8 cellular contexts compared by ENCODE assay signal in the genomic region with DNA sequence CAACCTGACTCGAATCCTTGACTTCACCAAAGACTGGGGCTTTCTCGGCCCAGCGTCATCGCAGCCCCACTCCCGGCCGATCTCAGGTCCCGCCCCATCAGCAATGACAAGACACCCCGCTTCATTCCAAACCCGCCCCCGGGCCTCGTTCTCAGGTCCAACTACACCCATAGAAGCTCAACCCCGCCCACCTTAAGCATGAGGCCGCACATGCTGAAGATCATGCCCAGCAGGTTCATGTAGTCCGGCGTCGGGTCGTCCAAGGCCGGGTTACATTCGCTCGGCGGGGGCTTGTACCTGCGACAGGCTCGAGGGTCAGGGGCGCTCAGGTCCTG. TPM values are rescaled to one million over a fixed set of nuclear protein-coding genes. Genes with fewer than 3 reads are reported as not detected.
DNase-seq lines count a peak whose midpoint lies in the region; ATAC-seq and TF ChIP-seq lines count a peak whose summit lies in the region.

No MANE protein-coding gene starts in this region.

- peak; percentile 86 for DNase-seq in ELR (ENCODE audit: low read depth)
- DNase-seq in MG63: peak; percentile 78
- DNase-seq in activated T-cell treated with anti-CD3 and anti-CD28 coated beads for 24 hours (ENCODE audit: low read depth): peak; percentile 39
- DNase-seq in epithelial cell of esophagus (ENCODE audit: low read depth): peak; percentile 79
- peak; percentile 46 for DNase-seq in stimulated activated naive B cell treated with anti-CD40 and anti-IgM and Interleukin-4, amounts not matched to agents 10 μg/mL and 1 μg/mL and 100 μg/mL, for 72 hours

- ATAC-seq in stimulated activated naive B cell treated with anti-CD40 and anti-IgM and Interleukin-4, amounts not matched to agents 10 μg/mL and 1 μg/mL and 100 μg/mL, for 72 hours (replicated peaks): peak; percentile 6 to 7
- no peak for ATAC-seq in GM18517 (IDR thresholded peaks at IDR 0.05; ENCODE audit: unreplicated experiment)
- no peak for ATAC-seq in GM18870 (IDR thresholded peaks at IDR 0.05; ENCODE audit: unreplicated experiment)

- H3K9me3 Mint-ChIP-seq in stimulated activated naive B cell treated with anti-CD40 and anti-IgM and Interleukin-4, amounts not matched to agents 10 μg/mL and 1 μg/mL and 100 μg/mL, for 72 hours: no peaks in the 10 kb centered on the region

- no peaks in the 10 kb centered on the region for H3K27me3 ChIP-seq in MG63
- H3K27me3 ChIP-seq in muscle layer of colon (ENCODE audit: control insufficient read depth in 1 of 2, insufficient read depth in 2 of 2, low read length in 2 of 2): no peaks in the 10 kb centered on the region

- H3K27ac Mint-ChIP-seq in stimulated activated naive B cell treated with anti-CD40 and anti-IgM and Interleukin-4, amounts not matched to agents 10 μg/mL and 1 μg/mL and 100 μg/mL, for 72 hours: peak overlapping the region; percentile 100

- H3K9me3 ChIP-seq in MG63: no peaks in the 10 kb centered on the region
- no peaks in the 10 kb centered on the region for H3K9me3 ChIP-seq in muscle layer of colon (ENCODE audit: low read length)

- peaks cover 48 to 76% of the 10 kb centered on the region in 2 donors for H3K4me1 Mint-ChIP-seq in stimulated activated naive B cell treated with anti-CD40 and anti-IgM and Interleukin-4, amounts not matched to agents 10 μg/mL and 1 μg/mL and 100 μg/mL, for 72 hours

- H3K27me3 Mint-ChIP-seq in stimulated activated naive B cell treated with anti-CD40 and anti-IgM and Interleukin-4, amounts not matched to agents 10 μg/mL and 1 μg/mL and 100 μg/mL, for 72 hours: no peaks in the 10 kb centered on the region

- H3K4me1 ChIP-seq in muscle layer of colon (ENCODE audit: insufficient read depth, low read length): peaks cover 40% of the 10 kb centered on the region

- peaks cover 58% of the 10 kb centered on the region for H3K36me3 ChIP-seq in MG63
- H3K36me3 ChIP-seq in muscle layer of colon (ENCODE audit: insufficient read depth, low read length): peaks cover 19% of the 10 kb centered on the region

- H3K9ac ChIP-seq in muscle layer of colon (ENCODE audit: low read length): peak overlapping the region; percentile 88

- H3K4me3 ChIP-seq in MG63 (peak overlapping the region; percentile 93), epithelial cell of esophagus (ENCODE audit: low read length) (peak overlapping the region; percentile 94), muscle layer of colon (ENCODE audit: low read depth in 1 of 2, low read length in 2 of 2) (peak overlapping the region; percentile 84 to 93)

- peaks cover 38 to 60% of the 10 kb centered on the region in 2 donors for H3K36me3 Mint-ChIP-seq in stimulated activated naive B cell treated with anti-CD40 and anti-IgM and Interleukin-4, amounts not matched to agents 10 μg/mL and 1 μg/mL and 100 μg/mL, for 72 hours

- TF ChIP-seq CTCF in epithelial cell of esophagus (IDR thresholded peaks at IDR 0.05; ENCODE audit: insufficient read depth, low read depth, low read length, missing control alignments): no peak

- H3K4me3 Mint-ChIP-seq in stimulated activated naive B cell treated with anti-CD40 and anti-IgM and Interleukin-4, amounts not matched to agents 10 μg/mL and 1 μg/mL and 100 μg/mL, for 72 hours: peak overlapping the region; percentile 85 to 92

- peak overlapping the region; percentile 100 for H3K27ac ChIP-seq in muscle layer of colon (ENCODE audit: low read depth, low read length)

RNA-seq across cellular contexts. Expression of a gene that starts 2.3 kb away (rescaled TPM):
- total RNA-seq in MG63 (2014; rRNA removed; shearing (Covaris generic); ENCODE audit: low replicate concordance): 9.9 and 18.8 TPM in 2 replicates

RNA-seq across cellular contexts. Expression of a gene that starts 2.4 kb away (rescaled TPM):
- 37.5 and 91.0 TPM in 2 replicates for total RNA-seq in MG63 (2014; rRNA removed; shearing (Covaris generic); ENCODE audit: low replicate concordance)

RNA-seq across cellular contexts. Expression of a gene that starts 12.8 kb away (rescaled TPM):
- 127 and 140 TPM in 2 replicates for total RNA-seq in MG63 (2014; rRNA removed; shearing (Covaris generic); ENCODE audit: low replicate concordance)

RNA-seq across cellular contexts. Expression of a gene that starts 18.9 kb away (rescaled TPM):
- total RNA-seq in MG63 (2014; rRNA removed; shearing (Covaris generic); ENCODE audit: low replicate concordance): not detected in 2 replicates

RNA-seq across cellular contexts. Expression of a gene that starts 27.5 kb away (rescaled TPM):
- total RNA-seq in MG63 (2014; rRNA removed; shearing (Covaris generic); ENCODE audit: low replicate concordance): 31.3 and 46.1 TPM in 2 replicates

Comparison
In these comparisons a context has a peak if more than half of its experiments do, and no peak if none do; other contexts are left out.
1. ATAC-seq: peak in stimulated activated naive B cell treated with anti-CD40 and anti-IgM and Interleukin-4, amounts not matched to agents 10 μg/mL and 1 μg/mL and 100 μg/mL, for 72 hours (2 of 2); none in GM18517 (single experiment) and GM18870 (single experiment).
2. Peak in every context shown above with its lines, with median percentiles within 50 percentile points of each other: DNase-seq and H3K4me3 ChIP-seq.